ENCODE assay signal across 1 cellular context in genomic region chr5:109409844-109410388, GRCh38.
TF ChIP-seq lines count a peak whose summit lies in the region.

Gene PJA2, minus strand, starts transcription at chr5:109409974. Its CDS starts 26,541 bp downstream, at chr5:109383433.

TF ChIP-seq in HepG2, 621 proteins besides CTCF, POLR2A, EP300 and RAD21 (continued from another document and continues in another):
- TF ChIP-seq TFDP2 (CRISPR knock-in tag; IDR thresholded peaks at IDR 0.05) = peak; percentile 63
- TF ChIP-seq STAT6 (CRISPR knock-in tag; IDR thresholded peaks at IDR 0.05; ENCODE audit: borderline replicate concordance) = 0 out of 2 replicates have a peak, but pooled peaks have one; percentile 84
- peak; percentile 39; the same call in 1 of the 2 replicates for TF ChIP-seq ATF7-NPFF (CRISPR knock-in tag; IDR thresholded peaks at IDR 0.05; ENCODE audit: low read depth)
- TF ChIP-seq ZNF710 (CRISPR knock-in tag; IDR thresholded peaks at IDR 0.05; ENCODE audit: borderline replicate concordance) = 0 out of 2 replicates have a peak, but pooled peaks have one; percentile 33
- peak; percentile 88 for TF ChIP-seq RBFOX2 (IDR thresholded peaks at IDR 0.05; ENCODE audit: low read depth, low read length)
- peak; percentile 84; the same call in 1 of the 2 replicates for TF ChIP-seq MAZ (IDR thresholded peaks at IDR 0.05; ENCODE audit: borderline replicate concordance, low read depth, low read length)
- peak; percentile 35; the same call in 1 of the 2 replicates for TF ChIP-seq MAZ (CRISPR knock-in tag; IDR thresholded peaks at IDR 0.05; ENCODE audit: low read depth)
- peak; percentile 22 for TF ChIP-seq SALL1 (CRISPR knock-in tag; IDR thresholded peaks at IDR 0.05)
- no peak for TF ChIP-seq ZNF142 (CRISPR knock-in tag; IDR thresholded peaks at IDR 0.05)
- TF ChIP-seq ZSCAN31 (CRISPR knock-in tag; IDR thresholded peaks at IDR 0.05; ENCODE audit: low read depth) = peak; percentile 63
- TF ChIP-seq GLI4 (CRISPR knock-in tag; IDR thresholded peaks at IDR 0.05; ENCODE audit: borderline replicate concordance) = no peak
- TF ChIP-seq ARID4A (CRISPR knock-in tag; IDR thresholded peaks at IDR 0.05; ENCODE audit: borderline replicate concordance) = peak; percentile 64; the same call in 1 of the 2 replicates
- peak; percentile 82 for TF ChIP-seq SP5 (CRISPR knock-in tag; IDR thresholded peaks at IDR 0.05; ENCODE audit: borderline replicate concordance, low read depth)
- no peak for TF ChIP-seq KLF12 (CRISPR knock-in tag; IDR thresholded peaks at IDR 0.05; ENCODE audit: borderline replicate concordance)
- 0 out of 2 replicates have a peak, but pooled peaks have one; percentile 16 for TF ChIP-seq HINFP (CRISPR knock-in tag; IDR thresholded peaks at IDR 0.05; ENCODE audit: low read depth)
- TF ChIP-seq ZBTB4 (CRISPR knock-in tag; IDR thresholded peaks at IDR 0.05; ENCODE audit: borderline replicate concordance) = 0 out of 2 replicates have a peak, but pooled peaks have one; percentile 15
- TF ChIP-seq PHF5A (CRISPR knock-in tag; IDR thresholded peaks at IDR 0.05; ENCODE audit: low read depth, unreplicated experiment) = no peak
- 0 out of 2 replicates have a peak, but pooled peaks have one; percentile 4 for TF ChIP-seq ETV6 (CRISPR knock-in tag; conservative IDR thresholded peaks at IDR 0.05)
- TF ChIP-seq SP1 (IDR thresholded peaks at IDR 0.05) = no peak
- peak; percentile 74 for TF ChIP-seq SP1 (CRISPR knock-in tag; IDR thresholded peaks at IDR 0.05)
- peak; percentile 13; the same call in 1 of the 3 replicates for TF ChIP-seq MXI1 (IDR thresholded peaks at IDR 0.05; ENCODE audit: borderline replicate concordance, low read depth, low read length)
- no peak for TF ChIP-seq ZNF558 (CRISPR knock-in tag; IDR thresholded peaks at IDR 0.05; ENCODE audit: borderline replicate concordance)
- peak; percentile 68 for TF ChIP-seq GMEB1 (CRISPR knock-in tag; IDR thresholded peaks at IDR 0.05; ENCODE audit: borderline replicate concordance)
- TF ChIP-seq NAIF1 (CRISPR knock-in tag; IDR thresholded peaks at IDR 0.05; ENCODE audit: borderline replicate concordance) = peak; percentile 1; the same call in 1 of the 2 replicates
- TF ChIP-seq ZNF614 (CRISPR knock-in tag; IDR thresholded peaks at IDR 0.05; ENCODE audit: borderline replicate concordance) = peak; percentile 12; the same call in 1 of the 2 replicates
- TF ChIP-seq ZBTB38 (CRISPR knock-in tag; IDR thresholded peaks at IDR 0.05) = peak; percentile 2; the same call in 1 of the 2 replicates
- peak; percentile 4; the same call in 1 of the 2 replicates for TF ChIP-seq PHF20 (CRISPR knock-in tag; IDR thresholded peaks at IDR 0.05)
- 0 out of 2 replicates have a peak, but pooled peaks have one; percentile 25 for TF ChIP-seq ZNF564 (CRISPR knock-in tag; IDR thresholded peaks at IDR 0.05)
- peak; percentile 64 for TF ChIP-seq POLR2G (IDR thresholded peaks at IDR 0.05; ENCODE audit: low read depth, low read length)
